Comparison of ENCODE assay signal across 27 cellular contexts in the genomic region with DNA sequence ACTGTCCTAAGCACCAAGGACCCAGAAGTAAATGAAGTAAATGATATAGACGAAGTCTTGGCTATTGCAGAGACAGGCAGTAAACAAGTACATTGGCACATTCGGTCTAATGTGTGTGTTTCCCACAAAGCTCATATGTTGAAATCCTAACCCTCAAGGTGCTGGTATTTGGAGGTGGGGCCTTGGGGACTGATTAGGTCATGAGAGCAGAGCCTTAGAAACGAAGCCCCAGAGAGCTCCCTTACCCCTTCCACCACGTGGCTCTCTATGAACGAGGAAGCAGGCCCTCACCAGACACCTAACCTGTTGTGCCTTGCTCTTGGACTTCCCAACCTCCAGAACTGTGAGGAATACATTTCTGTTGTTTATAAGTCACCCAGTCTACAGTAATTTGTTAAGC. TPM values are rescaled to one million over a fixed set of nuclear protein-coding genes. Genes with fewer than 3 reads are reported as not detected.
DNase-seq lines count a peak whose midpoint lies in the region; ATAC-seq and TF ChIP-seq lines count a peak whose summit lies in the region.
"Had no signal": no experiment of that assay in that cellular context is flagged by ENCODE, and none has a peak within 500 bp of the region (broad histone marks: within the 10 kb centered on the region; RNA-seq: fewer than 3 reads in every experiment).

No MANE protein-coding gene starts in this region.

- peak overlapping the region; percentile 4 for H3K4me2 ChIP-seq in smooth muscle cell

- H3K27me3 ChIP-seq in breast epithelium: no peaks in the 10 kb centered on the region
- no peaks in the 10 kb centered on the region for H3K27me3 ChIP-seq in smooth muscle cell (ENCODE audit: low read depth)
- H3K27me3 ChIP-seq in CD4-positive, alpha-beta memory T cell (ENCODE audit: insufficient read depth, low read length): no peaks in the 10 kb centered on the region
- H3K27me3 ChIP-seq in CD4-positive, alpha-beta T cell (ENCODE audit: control insufficient read depth, insufficient read depth, low read length): peaks cover 6% of the 10 kb centered on the region
- H3K27me3 ChIP-seq: brain microvascular endothelial cell, SJSA1, thyroid gland had no signal

- intact Hi-C loops in breast epithelium (cut with DNase I; ENCODE audit: low total_unique reads): no loop called here
- intact Hi-C loops in CD4-positive, alpha-beta memory T cell (cut with micrococcal nuclease): no loop called here
- intact Hi-C loops in CD4-positive, alpha-beta T cell (cut with DNase I, micrococcal nuclease): loop anchor here in 1 of 2 experiments (5.0 kb wide), 1 partner anchor 48 kb away; no protein-coding TSS in a partner anchor

- POLR2A ChIA-PET in CD4-positive, alpha-beta memory T cell (lab: Charles Lee; ENCODE audit: partially characterized antibody): interaction anchor here (0.7 kb wide), 1 partner anchor 282 kb away, joined by 3 read pairs; no protein-coding TSS in a partner anchor
- POLR2A ChIA-PET in CD4-positive, alpha-beta T cell (lab: Charles Lee): interaction anchor here (1.2 kb wide), 1 partner anchor 15 kb away, joined by 4 read pairs; the partner anchor contains the start of gene CLMP

- H4K20me1 ChIP-seq in smooth muscle cell (ENCODE audit: low read depth): no peaks in the 10 kb centered on the region

- peaks cover 73% of the 10 kb centered on the region for H3K36me3 Mint-ChIP-seq in HFFc6 (ENCODE audit: low read depth)
- no peaks in the 10 kb centered on the region for H3K36me3 Mint-ChIP-seq in CD4-positive, alpha-beta memory T cell
- H3K36me3 Mint-ChIP-seq in CD4-positive, alpha-beta T cell (ENCODE audit: low read depth): no peaks in the 10 kb centered on the region
- H3K36me3 Mint-ChIP-seq: activated CD8-positive, alpha-beta memory T cell treated with anti-CD3 and anti-CD28 coated beads, Interleukin-2, amount 10 ng/mL, durations not matched to agents 7 days and 5 days; activated naive CD8-positive, alpha-beta T cell treated with anti-CD3 and anti-CD28 coated beads for 36 hours; IgD-negative memory B cell; mesothelial cell of epicardium; natural killer cell had no signal

- CTCF ChIA-PET in CD4-positive, alpha-beta memory T cell (lab: Charles Lee; ENCODE audit: partially characterized antibody): no interaction called here
- CTCF ChIA-PET in CD4-positive, alpha-beta T cell (lab: Charles Lee): no interaction called here

- no peaks in the 10 kb centered on the region; the same call in none of the 2 replicates for H3K27me3 Mint-ChIP-seq in HFFc6 (ENCODE audit: insufficient read depth)
- peaks cover 14 to 31% of the 10 kb centered on the region in 2 donors for H3K27me3 Mint-ChIP-seq in CD4-positive, alpha-beta memory T cell
- peaks cover 20% of the 10 kb centered on the region for H3K27me3 Mint-ChIP-seq in CD4-positive, alpha-beta T cell

- no peak for DNase-seq in HFFc6
- no peak for DNase-seq in breast epithelium (ENCODE audit: low spot score in 2 of 2)
- peak; percentile 89 for DNase-seq in fibroblast of villous mesenchyme (ENCODE audit: low read depth)
- no peak for DNase-seq in smooth muscle cell (lab: John Stamatoyannopoulos, UW; ENCODE audit: unreplicated experiment)
- no peak for DNase-seq in COLO829 (ENCODE audit: low spot score)
- no peak for DNase-seq in CD4-positive, alpha-beta memory T cell
- no peak for DNase-seq in CD4-positive, alpha-beta T cell
- DNase-seq: activated CD4-positive, alpha-beta T cell treated with anti-CD3 and anti-CD28 coated beads for 48 hours; activated CD8-positive, alpha-beta memory T cell treated with anti-CD3 and anti-CD28 coated beads, Interleukin-2, amount 10 ng/mL, durations not matched to agents 7 days and 5 days; activated naive CD8-positive, alpha-beta T cell treated with anti-CD3 and anti-CD28 coated beads for 36 hours; AML-193; brain microvascular endothelial cell; Caco-2; DND-41; natural killer cell; NCI-H1694 treated with DMSO at 0.1 percent for 48 hours; NCI-H82; stimulated activated naive CD4-positive, alpha-beta T cell had no signal

- no peak overlapping the region for H3K9ac ChIP-seq in smooth muscle cell (ENCODE audit: low read depth)

- H3K36me3 ChIP-seq in breast epithelium (no peaks in the 10 kb centered on the region), smooth muscle cell (ENCODE audit: low read depth) (no peaks in the 10 kb centered on the region)
- H3K36me3 ChIP-seq in CD4-positive, alpha-beta memory T cell (ENCODE audit: insufficient read depth, low read length): no peaks in the 10 kb centered on the region
- H3K36me3 ChIP-seq: brain microvascular endothelial cell, thyroid gland had no signal

- peaks cover 9% of the 10 kb centered on the region for H3F3A ChIP-seq in smooth muscle cell (ENCODE audit: low read depth)

- H3K79me2 ChIP-seq in smooth muscle cell (ENCODE audit: low read depth): peaks cover 84% of the 10 kb centered on the region

- H3K9me3 ChIP-seq in breast epithelium: no peaks in the 10 kb centered on the region
- H3K9me3 ChIP-seq in smooth muscle cell (replicated peaks; ENCODE audit: low read depth): no peaks in the 10 kb centered on the region
- H3K9me3 ChIP-seq in CD4-positive, alpha-beta memory T cell (ENCODE audit: control insufficient read depth in 1 of 2, low read length in 2 of 2): no peaks in the 10 kb centered on the region
- no peaks in the 10 kb centered on the region for H3K9me3 ChIP-seq in CD4-positive, alpha-beta T cell (ENCODE audit: control insufficient read depth, low read length)
- H3K9me3 ChIP-seq: Caco-2, SJSA1, thyroid gland had no signal

- H3K9me3 Mint-ChIP-seq in HFFc6: no peaks in the 10 kb centered on the region
- peaks cover 0 to 3% (median 0%) of the 10 kb centered on the region in 8 donors for H3K9me3 Mint-ChIP-seq in CD4-positive, alpha-beta memory T cell
- H3K9me3 Mint-ChIP-seq in CD4-positive, alpha-beta T cell: no peaks in the 10 kb centered on the region
- H3K9me3 Mint-ChIP-seq: activated naive CD8-positive, alpha-beta T cell treated with anti-CD3 and anti-CD28 coated beads for 36 hours; activated T-helper 17 cell treated with anti-CD3 and anti-CD28 coated beads, Interleukin-2, amount 50 U/mL, for 72 hours; dendritic cell treated with granulocyte-macrophage colony-stimulating factor and Interleukin-4, amounts not matched to agents 40 ng/mL and 50 ng/mL, for 4 days; mesothelial cell of epicardium; natural killer cell had no signal

- H3K4me3 ChIP-seq in breast epithelium: no peak overlapping the region
- no peak overlapping the region for H3K4me3 ChIP-seq in fibroblast of villous mesenchyme (ENCODE audit: low read depth, low read length)
- no peak overlapping the region for H3K4me3 ChIP-seq in smooth muscle cell
- no peak overlapping the region for H3K4me3 ChIP-seq in CD4-positive, alpha-beta memory T cell (ENCODE audit: low read length in 2 of 2)
- H3K4me3 ChIP-seq: SJSA1, skin epidermis, thyroid gland had no signal

- peak overlapping the region; percentile 35 to 48 for H3K27ac ChIP-seq in breast epithelium
- peak overlapping the region; percentile 67 for H3K27ac ChIP-seq in smooth muscle cell (ENCODE audit: low read depth)
- no peak overlapping the region for H3K27ac ChIP-seq in CD4-positive, alpha-beta memory T cell (ENCODE audit: low read depth, low read length)
- no peak overlapping the region for H3K27ac ChIP-seq in CD4-positive, alpha-beta T cell (ENCODE audit: low read depth, low read length)
- H3K27ac ChIP-seq: brain microvascular endothelial cell, SJSA1, thyroid gland had no signal

- H3K4me1 ChIP-seq in breast epithelium (peaks cover 3 to 8% of the 10 kb centered on the region in 2 donors), smooth muscle cell (ENCODE audit: low read depth) (peaks cover under 1% of the 10 kb centered on the region)
- no peaks in the 10 kb centered on the region for H3K4me1 ChIP-seq in CD4-positive, alpha-beta memory T cell (ENCODE audit: insufficient read depth, low read length)
- H3K4me1 ChIP-seq: thyroid gland had no signal

- H3K4me1 Mint-ChIP-seq in HFFc6 (ENCODE audit: low read depth): peaks cover 97% of the 10 kb centered on the region
- H3K4me1 Mint-ChIP-seq in CD4-positive, alpha-beta memory T cell: no peaks in the 10 kb centered on the region
- H3K4me1 Mint-ChIP-seq in CD4-positive, alpha-beta T cell (ENCODE audit: low read depth): no peaks in the 10 kb centered on the region
- H3K4me1 Mint-ChIP-seq: activated naive CD8-positive, alpha-beta T cell treated with anti-CD3 and anti-CD28 coated beads for 36 hours; activated T-helper 17 cell treated with anti-CD3 and anti-CD28 coated beads, Interleukin-2, amount 50 U/mL, for 72 hours; IgD-negative memory B cell had no signal

- H2AFZ ChIP-seq in smooth muscle cell (ENCODE audit: low read depth): no peak overlapping the region

- no peak for TF ChIP-seq CTCF in HFFc6 (IDR thresholded peaks at IDR 0.05)
- no peak for TF ChIP-seq CTCF in breast epithelium (IDR thresholded peaks at IDR 0.05)
- no peak for TF ChIP-seq CTCF in fibroblast of villous mesenchyme (IDR thresholded peaks at IDR 0.05; ENCODE audit: insufficient read depth, low read depth, low read length)
- TF ChIP-seq CTCF in smooth muscle cell (IDR thresholded peaks at IDR 0.05; ENCODE audit: borderline replicate concordance, insufficient read depth, poor library complexity, severe bottlenecking): no peak
- no peak for TF ChIP-seq CTCF in CD4-positive, alpha-beta T cell (IDR thresholded peaks at IDR 0.05)

- no peak for TF ChIP-seq POLR2A in breast epithelium (IDR thresholded peaks at IDR 0.05)

- H3K4me3 Mint-ChIP-seq in HFFc6: no peak overlapping the region
- no peak overlapping the region for H3K4me3 Mint-ChIP-seq in CD4-positive, alpha-beta memory T cell
- no peak overlapping the region for H3K4me3 Mint-ChIP-seq in CD4-positive, alpha-beta T cell
- H3K4me3 Mint-ChIP-seq: activated CD8-positive, alpha-beta memory T cell treated with anti-CD3 and anti-CD28 coated beads, Interleukin-2, amount 10 ng/mL, durations not matched to agents 7 days and 5 days; activated naive CD8-positive, alpha-beta T cell treated with anti-CD3 and anti-CD28 coated beads for 36 hours; activated T-helper 17 cell treated with anti-CD3 and anti-CD28 coated beads, Interleukin-2, amount 50 U/mL, for 72 hours; dendritic cell treated with granulocyte-macrophage colony-stimulating factor and Interleukin-4, amounts not matched to agents 40 ng/mL and 50 ng/mL, for 4 days; IgD-negative memory B cell; mesothelial cell of epicardium; natural killer cell had no signal

- 64% methylated on average over 5 of the region's 5 CpGs for WGBS in smooth muscle cell (ENCODE audit: low lambda C conversion rate)

- ATAC-seq in CD4-positive, alpha-beta T cell (ENCODE audit: poor library complexity): no peak
- ATAC-seq in HG03196 (IDR thresholded peaks at IDR 0.05; ENCODE audit: unreplicated experiment): no peak
- ATAC-seq: activated CD8-positive, alpha-beta memory T cell treated with anti-CD3 and anti-CD28 coated beads, Interleukin-2, amount 10 ng/mL, durations not matched to agents 7 days and 5 days; activated T-helper 17 cell treated with anti-CD3 and anti-CD28 coated beads, Interleukin-2, amount 50 U/mL, for 72 hours; HCT116; natural killer cell had no signal

- H3K27ac Mint-ChIP-seq in HFFc6: peak overlapping the region; percentile 71
- no peak overlapping the region for H3K27ac Mint-ChIP-seq in CD4-positive, alpha-beta memory T cell
- no peak overlapping the region for H3K27ac Mint-ChIP-seq in CD4-positive, alpha-beta T cell
- H3K27ac Mint-ChIP-seq: activated CD8-positive, alpha-beta memory T cell treated with anti-CD3 and anti-CD28 coated beads, Interleukin-2, amount 10 ng/mL, durations not matched to agents 7 days and 5 days; activated naive CD8-positive, alpha-beta T cell treated with anti-CD3 and anti-CD28 coated beads for 36 hours; activated T-helper 17 cell treated with anti-CD3 and anti-CD28 coated beads, Interleukin-2, amount 50 U/mL, for 72 hours; dendritic cell treated with granulocyte-macrophage colony-stimulating factor and Interleukin-4, amounts not matched to agents 40 ng/mL and 50 ng/mL, for 4 days; IgD-negative memory B cell; mesothelial cell of epicardium; natural killer cell had no signal

RNA-seq across cellular contexts. Expression of gene CLMP, which starts 14.9 kb away (rescaled TPM):
- 100 to 1,000 TPM; 126 to 201 (median 138) TPM for total RNA-seq in HFFc6 (2021; fragmentation: NEBNext Ultra II Directional; extraction: Animal tissue kit (Norgen Biotek cat#: 25700))
- total RNA-seq in breast epithelium (100 to 1,000 TPM in 1 of 3 donors, 10 to 100 TPM in 2; 70.8 to 241 (median 82.9) TPM), fibroblast of villous mesenchyme (115 and 147 TPM in 2 replicates), smooth muscle cell (163 and 176 TPM in 2 replicates)
- 62.0 and 74.0 TPM in 2 replicates for polyA plus RNA-seq in smooth muscle cell
- total RNA-seq in CD4-positive, alpha-beta memory T cell: under 1 TPM; 0.50 to 0.55 TPM
- polyA plus RNA-seq in CD4-positive, alpha-beta memory T cell: under 1 TPM; 0.41 to 0.97 TPM
- total RNA-seq in CD4-positive, alpha-beta T cell: under 1 TPM; 0.06 to 0.19 TPM

Comparison
In these comparisons a context has a peak if more than half of its experiments do, and no peak if none do; other contexts are left out.
1. H3K27ac ChIP-seq: peak in breast epithelium (2 of 2) and smooth muscle cell (single experiment); none in CD4-positive, alpha-beta memory T cell (single experiment) and CD4-positive, alpha-beta T cell (single experiment).
2. RNA of gene CLMP, which starts 14.9 kb away (total RNA-seq): 163 to 176 TPM in smooth muscle cell, 115 to 147 TPM in fibroblast of villous mesenchyme, 126 to 201 TPM in HFFc6 and 70.8 to 241 TPM in breast epithelium; 0.50 to 0.55 TPM in CD4-positive, alpha-beta memory T cell and 0.06 to 0.19 TPM in CD4-positive, alpha-beta T cell; every median in the first group is over 10 times any median in the second.